20 cellular contexts compared by ENCODE assay signal in the genomic region with DNA sequence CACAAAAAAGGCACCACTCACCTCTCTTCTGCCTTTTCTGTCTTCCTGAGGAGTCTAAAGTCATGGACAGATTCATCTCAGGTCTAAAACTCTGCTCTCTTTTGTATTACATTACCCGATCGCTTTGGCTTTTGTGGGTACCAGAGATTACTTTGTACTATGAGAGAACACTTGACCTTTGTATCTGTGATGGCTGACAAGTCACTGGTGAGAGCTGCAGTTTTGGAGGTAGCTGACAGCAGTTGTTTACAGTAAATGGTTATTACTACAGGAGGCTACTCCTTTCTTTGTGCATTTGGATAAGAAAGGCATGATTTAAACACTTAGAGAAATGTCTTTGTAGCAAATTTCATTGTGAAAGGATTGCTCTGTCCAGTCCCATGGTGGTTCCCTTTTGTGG.
DNase-seq lines count a peak whose midpoint lies in the region; ATAC-seq, FAIRE-seq and TF ChIP-seq lines count a peak whose summit lies in the region.
"Had no signal": no experiment of that assay in that cellular context is flagged by ENCODE, and none has a peak within 500 bp of the region (broad histone marks: within the 10 kb centered on the region; RNA-seq: fewer than 3 reads in every experiment).

No MANE protein-coding gene starts in this region.

- DNase-seq in DMS53 (lab: John Stamatoyannopoulos, UW) (peak; percentile 69), HAP-1 (ENCODE audit: low spot score in 2 of 2) (peak; percentile 45 to 74), NCI-H2227 treated with DMSO at 0.1 percent for 48 hours (lab: John Stamatoyannopoulos, UW) (peak; percentile 2), endodermal cell (no peak), SHP77 (lab: John Stamatoyannopoulos, UW) (no peak), NCI-H1694 (lab: John Stamatoyannopoulos, UW) (no peak), pancreas (no peak)
- no peak for DNase-seq in activated CD4-positive, alpha-beta T cell treated with anti-CD3 and anti-CD28 coated beads, Interleukin-2, amount 50 U/mL, for 1 hour
- DNase-seq: 8988T; Calu3; CD4-positive, alpha-beta T cell; DMS 273 treated with DMSO at 0.1 percent for 48 hours; DMS79 treated with DMSO at 0.1 percent for 48 hours; EL; GOT3 had no signal

- peaks cover 39% of the 10 kb centered on the region for H3K4me1 ChIP-seq in HAP-1
- peaks cover 7% of the 10 kb centered on the region for H3K4me1 ChIP-seq in endodermal cell (ENCODE audit: control insufficient read depth, insufficient read depth, low read length)
- no peaks in the 10 kb centered on the region for H3K4me1 ChIP-seq in pancreas
- H3K4me1 ChIP-seq: BLaER1 treated with 17β-estradiol and CSF1 and Interleukin-3, amounts not matched to agents 10 nM and 100 nM had no signal

- ATAC-seq in pancreas: no peak
- ATAC-seq: HCT116 had no signal

- no peak for FAIRE-seq in pancreas (lab: Jason Lieb, UNC)
- FAIRE-seq: G401.6, GM12891 had no signal

- no peak overlapping the region for H3K4me3 Mint-ChIP-seq in endodermal cell
- H3K4me3 Mint-ChIP-seq: CD4-positive, alpha-beta T cell had no signal

- H3K27me3 ChIP-seq in HAP-1 (ENCODE audit: low read depth) (no peaks in the 10 kb centered on the region), endodermal cell (ENCODE audit: control insufficient read depth, insufficient read depth, low read length, poor library complexity, severe bottlenecking) (no peaks in the 10 kb centered on the region), pancreas (no peaks in the 10 kb centered on the region)
- H3K27me3 ChIP-seq: BLaER1 treated with 17β-estradiol and CSF1 and Interleukin-3, amounts not matched to agents 10 nM and 100 nM had no signal

- H3K9ac ChIP-seq in endodermal cell (ENCODE audit: extremely low read depth, low read length, poor library complexity, severe bottlenecking): no peak overlapping the region
- H3K9ac ChIP-seq: BLaER1 treated with 17β-estradiol and CSF1 and Interleukin-3, amounts not matched to agents 10 nM and 100 nM had no signal

- H3K4me3 ChIP-seq in HAP-1 (no peak overlapping the region), endodermal cell (ENCODE audit: low read length) (no peak overlapping the region), pancreas (no peak overlapping the region)
- H3K4me3 ChIP-seq: BLaER1 treated with 17β-estradiol and CSF1 and Interleukin-3, amounts not matched to agents 10 nM and 100 nM had no signal

- peaks cover 18% of the 10 kb centered on the region for H3K9me3 Mint-ChIP-seq in endodermal cell

- intact Hi-C loops in pancreas (cut with DNase I): no loop called here

- in situ Hi-C loops in HAP-1 (cut with MboI; ENCODE audit: low sequenced_read_pairs): loop anchor here (25.0 kb wide), 1 partner anchor 387 kb away; no protein-coding TSS in a partner anchor

- TF ChIP-seq CTCF in endodermal cell (conservative IDR thresholded peaks at IDR 0.05) (no peak), pancreas (IDR thresholded peaks at IDR 0.05) (no peak)

- H3K27ac ChIP-seq in endodermal cell (ENCODE audit: low read depth, low read length): no peak overlapping the region
- no peak overlapping the region for H3K27ac ChIP-seq in pancreas
- H3K27ac ChIP-seq: BLaER1 treated with 17β-estradiol and CSF1 and Interleukin-3, amounts not matched to agents 10 nM and 100 nM; HL-60 had no signal

- peaks cover 20% of the 10 kb centered on the region for H3K36me3 Mint-ChIP-seq in endodermal cell (ENCODE audit: low read depth)

- 92 to 100% methylated on average over 2 of the region's 2 CpGs for WGBS in endodermal cell (ENCODE audit: insufficient coverage in 1 of 2, insufficient read length in 1 of 2), 2 experiments
- WGBS in pancreas, 2 donors: 93 to 95% methylated on average over 2 of the region's 2 CpGs

- peak overlapping the region; percentile 3 for H3K27ac Mint-ChIP-seq in endodermal cell
- H3K27ac Mint-ChIP-seq: CD4-positive, alpha-beta T cell had no signal

- H3K9me3 ChIP-seq in HAP-1: no peaks in the 10 kb centered on the region; the same call in 1 of the 2 replicates
- peaks cover 35% of the 10 kb centered on the region for H3K9me3 ChIP-seq in endodermal cell (ENCODE audit: control insufficient read depth, low read length)
- H3K9me3 ChIP-seq in pancreas: no peaks in the 10 kb centered on the region
- H3K9me3 ChIP-seq: BLaER1 treated with 17β-estradiol and CSF1 and Interleukin-3, amounts not matched to agents 10 nM and 100 nM had no signal

- H3K27me3 Mint-ChIP-seq in endodermal cell (ENCODE audit: insufficient read depth): no peaks in the 10 kb centered on the region
- H3K27me3 Mint-ChIP-seq: CD4-positive, alpha-beta T cell had no signal

- H3K4me1 Mint-ChIP-seq in endodermal cell: peaks cover 8% of the 10 kb centered on the region

- no peaks in the 10 kb centered on the region for H3K36me3 ChIP-seq in HAP-1 (replicated peaks)
- H3K36me3 ChIP-seq in endodermal cell (ENCODE audit: control insufficient read depth, insufficient read depth, low read length): no peaks in the 10 kb centered on the region
- no peaks in the 10 kb centered on the region for H3K36me3 ChIP-seq in pancreas
- H3K36me3 ChIP-seq: BLaER1 treated with 17β-estradiol and CSF1 and Interleukin-3, amounts not matched to agents 10 nM and 100 nM had no signal

Comparison
In these comparisons a context has a peak if more than half of its experiments do, and no peak if none do; other contexts are left out.
1. DNase-seq: peak in DMS53 (single experiment), HAP-1 (2 of 2) and NCI-H2227 treated with DMSO at 0.1 percent for 48 hours (single experiment); none in endodermal cell (single experiment), SHP77 (0 of 2), NCI-H1694 (single experiment), pancreas (0 of 6) and activated CD4-positive, alpha-beta T cell treated with anti-CD3 and anti-CD28 coated beads, Interleukin-2, amount 50 U/mL, for 1 hour (single experiment).